17 cellular contexts compared by ENCODE assay signal in the genomic region with DNA sequence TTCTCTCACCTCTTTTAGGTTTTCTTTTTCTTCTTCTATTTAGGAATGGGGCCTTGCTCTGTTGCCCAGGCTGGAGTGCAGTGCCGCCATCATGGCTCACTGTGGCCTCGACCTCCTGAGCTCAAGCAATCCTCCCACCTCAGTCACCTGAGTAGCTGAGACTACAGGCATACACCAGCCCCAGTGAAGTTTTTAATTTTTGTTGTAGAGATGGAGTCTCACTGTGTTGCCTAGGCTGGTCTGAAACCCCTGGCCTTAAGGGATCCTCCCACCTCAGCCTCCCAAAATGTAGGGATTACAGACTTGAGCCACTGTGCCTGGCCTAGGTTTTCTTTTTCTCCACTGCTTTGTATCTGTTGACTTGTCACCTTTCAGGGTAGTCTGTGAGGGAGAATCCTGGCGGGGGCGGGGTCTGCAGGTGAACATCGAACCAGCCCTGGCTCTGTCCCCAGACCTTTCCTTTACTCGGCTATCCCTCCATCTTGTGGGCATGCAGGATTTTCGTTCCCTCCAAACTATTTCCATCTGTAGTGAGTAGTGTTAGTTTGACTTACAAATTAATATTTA. TPM values are rescaled to one million over a fixed set of nuclear protein-coding genes. Genes with fewer than 3 reads are reported as not detected.
DNase-seq lines count a peak whose midpoint lies in the region; ATAC-seq and TF ChIP-seq lines count a peak whose summit lies in the region.
"Had no signal": no experiment of that assay in that cellular context is flagged by ENCODE, and none has a peak within 500 bp of the region (broad histone marks: within the 10 kb centered on the region; RNA-seq: fewer than 3 reads in every experiment).

No MANE protein-coding gene starts in this region.

- no peak for TF ChIP-seq CTCF in natural killer cell (IDR thresholded peaks at IDR 0.05)

- CTCF ChIA-PET in CD8-positive, alpha-beta memory T cell (lab: Charles Lee), result interaction anchor here (1.1 kb wide), 1 partner anchor 11 kb away, joined by 3 read pairs; no protein-coding TSS in a partner anchor

- peaks cover 90 to 98% (median 92%) of the 10 kb centered on the region in 3 donors for H3K4me1 Mint-ChIP-seq in CD8-positive, alpha-beta memory T cell
- peaks cover 93% of the 10 kb centered on the region for H3K4me1 Mint-ChIP-seq in activated naive CD4-positive, alpha-beta T cell treated with anti-CD3 and anti-CD28 coated beads, Interleukin-2, amount 50 U/mL, for 24 hours
- peaks cover 56 to 67% of the 10 kb centered on the region in 2 donors for H3K4me1 Mint-ChIP-seq in natural killer cell

- DNase-seq in activated CD4-positive, alpha-beta T cell treated with anti-CD3 and anti-CD28 coated beads for 48 hours, result peak; percentile 2
- no peak for DNase-seq in activated CD4-positive, alpha-beta T cell treated with anti-CD3 and anti-CD28 coated beads for 4 hours
- DNase-seq in CD8-positive, alpha-beta memory T cell, result no peak
- DNase-seq in natural killer cell (no peak), DMS53 (lab: John Stamatoyannopoulos, UW) (no peak), DMS153 (lab: John Stamatoyannopoulos, UW) (no peak)
- DNase-seq: activated CD4-positive, alpha-beta T cell treated with anti-CD3 and anti-CD28 coated beads for 1 hour; DND-41; dorsolateral prefrontal cortex; NCI-H187; transverse colon had no signal

- no peak overlapping the region for H3K27ac ChIP-seq in CD8-positive, alpha-beta memory T cell (ENCODE audit: low read depth, low read length)
- H3K27ac ChIP-seq: A549, C4-2B, prostate gland, transverse colon had no signal

- H3K4me3 ChIP-seq in CD8-positive, alpha-beta memory T cell (ENCODE audit: low read length), result no peak overlapping the region
- H3K4me3 ChIP-seq: A549, dorsolateral prefrontal cortex, prostate gland, transverse colon had no signal

- H3K36me3 ChIP-seq in CD8-positive, alpha-beta memory T cell (ENCODE audit: insufficient read depth, low read length), result no peaks in the 10 kb centered on the region
- H3K36me3 ChIP-seq: prostate gland, transverse colon had no signal

- POLR2A ChIA-PET in CD8-positive, alpha-beta memory T cell (lab: Charles Lee), result interaction anchor here (1.1 kb wide), 1 partner anchor 11 kb away, joined by 3 read pairs; no protein-coding TSS in a partner anchor

- peak overlapping the region in 2 of 7 donors; percentile 37 to 38 for H3K4me3 Mint-ChIP-seq in CD8-positive, alpha-beta memory T cell
- peak overlapping the region; percentile 52 for H3K4me3 Mint-ChIP-seq in activated naive CD4-positive, alpha-beta T cell treated with anti-CD3 and anti-CD28 coated beads, Interleukin-2, amount 50 U/mL, for 24 hours
- no peak overlapping the region for H3K4me3 Mint-ChIP-seq in natural killer cell

- ATAC-seq in natural killer cell, result no peak
- no peak for ATAC-seq in GM19467 (IDR thresholded peaks at IDR 0.05; ENCODE audit: unreplicated experiment)
- ATAC-seq: A549, Right ventricle myocardium inferior had no signal

- no peaks in the 10 kb centered on the region for H3K27me3 ChIP-seq in CD8-positive, alpha-beta memory T cell (ENCODE audit: insufficient read depth, low read length, poor library complexity, severe bottlenecking)
- H3K27me3 ChIP-seq: dorsolateral prefrontal cortex, transverse colon had no signal

- no peaks in the 10 kb centered on the region for H3K27me3 Mint-ChIP-seq in CD8-positive, alpha-beta memory T cell
- no peaks in the 10 kb centered on the region for H3K27me3 Mint-ChIP-seq in activated naive CD4-positive, alpha-beta T cell treated with anti-CD3 and anti-CD28 coated beads, Interleukin-2, amount 50 U/mL, for 24 hours
- no peaks in the 10 kb centered on the region for H3K27me3 Mint-ChIP-seq in natural killer cell (ENCODE audit: low read depth in 2 of 2)

- H3K4me1 ChIP-seq in CD8-positive, alpha-beta memory T cell (ENCODE audit: insufficient read depth, low read length), result peaks cover 93% of the 10 kb centered on the region
- H3K4me1 ChIP-seq: A549, prostate gland had no signal

- peak overlapping the region; percentile 11 to 94 (median 84) for H3K27ac Mint-ChIP-seq in CD8-positive, alpha-beta memory T cell
- peak overlapping the region; percentile 91 for H3K27ac Mint-ChIP-seq in activated naive CD4-positive, alpha-beta T cell treated with anti-CD3 and anti-CD28 coated beads, Interleukin-2, amount 50 U/mL, for 24 hours
- H3K27ac Mint-ChIP-seq in natural killer cell, result peak overlapping the region; percentile 62 to 63

- intact Hi-C loops in natural killer cell (cut with micrococcal nuclease), result no loop called here

- no peaks in the 10 kb centered on the region for H3K9me3 Mint-ChIP-seq in CD8-positive, alpha-beta memory T cell
- no peaks in the 10 kb centered on the region for H3K9me3 Mint-ChIP-seq in activated naive CD4-positive, alpha-beta T cell treated with anti-CD3 and anti-CD28 coated beads, Interleukin-2, amount 50 U/mL, for 24 hours
- no peaks in the 10 kb centered on the region for H3K9me3 Mint-ChIP-seq in natural killer cell

- peaks cover 11 to 44% (median 12%) of the 10 kb centered on the region in 3 donors for H3K36me3 Mint-ChIP-seq in CD8-positive, alpha-beta memory T cell
- H3K36me3 Mint-ChIP-seq in activated naive CD4-positive, alpha-beta T cell treated with anti-CD3 and anti-CD28 coated beads, Interleukin-2, amount 50 U/mL, for 24 hours, result peaks cover 20% of the 10 kb centered on the region
- no peaks in the 10 kb centered on the region for H3K36me3 Mint-ChIP-seq in natural killer cell

- no peaks in the 10 kb centered on the region for H3K9me3 ChIP-seq in CD8-positive, alpha-beta memory T cell (ENCODE audit: low read length)
- H3K9me3 ChIP-seq: A549, prostate gland, transverse colon had no signal

RNA-seq across cellular contexts. Expression of gene NCK2, which starts 21.7 kb away (rescaled TPM):
- 10 to 100 TPM; 72.4 to 76.1 TPM for total RNA-seq in CD8-positive, alpha-beta memory T cell
- polyA plus RNA-seq in CD8-positive, alpha-beta memory T cell, result 77.9 TPM
- 10 to 100 TPM; 34.1 to 50.8 (median 43.0) TPM for total RNA-seq in natural killer cell
